In genomic region chr13:41311607-41312500, GRCh38 we compare ENCODE assay signal across 8 cellular contexts. TPM values are rescaled to one million over a fixed set of nuclear protein-coding genes. Genes with fewer than 3 reads are reported as not detected.
A peak's percentile ranks its signal among the peaks of the same experiment; 100 is the strongest.
DNase-seq lines count a peak whose midpoint lies in the region; ATAC-seq, FAIRE-seq and TF ChIP-seq lines count a peak whose summit lies in the region.

No MANE protein-coding gene starts in this region.

- H3K27me3 ChIP-seq in DOHH2 (ENCODE audit: control insufficient read depth, low read length): no peaks in the 10 kb centered on the region
- no peaks in the 10 kb centered on the region for H3K27me3 ChIP-seq in bronchial epithelial cell (ENCODE audit: control insufficient read depth, insufficient read depth, low read length)

- H3K9me3 ChIP-seq in DOHH2 (ENCODE audit: control insufficient read depth, insufficient read depth, low read length): no peaks in the 10 kb centered on the region

- no peaks in the 10 kb centered on the region for H3K9me2 ChIP-seq in DOHH2 (replicated peaks; ENCODE audit: control insufficient read depth, low read length)

- TF ChIP-seq CTCF in DOHH2 (IDR thresholded peaks at IDR 0.05; ENCODE audit: low read depth, low read length, poor library complexity, severe bottlenecking): no peak
- no peak for TF ChIP-seq CTCF in WI38 (IDR thresholded peaks at IDR 0.05; ENCODE audit: low read depth, low read length)
- no peak for TF ChIP-seq CTCF in bronchial epithelial cell (IDR thresholded peaks at IDR 0.05; ENCODE audit: insufficient read depth, low read length, severe bottlenecking)

- H3K4me1 ChIP-seq in DOHH2 (ENCODE audit: control insufficient read depth, low read length): peaks cover 45% of the 10 kb centered on the region

- no peak for TF ChIP-seq POLR2A in H54 (IDR thresholded peaks at IDR 0.05; ENCODE audit: low read depth, low read length)

- no peaks in the 10 kb centered on the region for H3F3A ChIP-seq in DOHH2 (ENCODE audit: control insufficient read depth, insufficient read depth)

- ATAC-seq in GM21717 (IDR thresholded peaks at IDR 0.05; ENCODE audit: unreplicated experiment): peak; percentile 42

- peak overlapping the region; percentile 88 for H3K4me2 ChIP-seq in DOHH2 (ENCODE audit: low read length)

- H3K27ac ChIP-seq in DOHH2 (ENCODE audit: low read depth, low read length): peak overlapping the region; percentile 75

- H4K20me1 ChIP-seq in DOHH2 (ENCODE audit: control insufficient read depth, insufficient read depth, low read depth, low read length): peaks cover 7% of the 10 kb centered on the region; the same call in 1 of the 2 replicates

- in situ Hi-C loops in KBM-7 (cut with MboI; ENCODE audit: low pct_unique_long_range_greater_than_20kb, low sequenced_read_pairs): no loop called here

- H3K79me2 ChIP-seq in DOHH2 (ENCODE audit: control insufficient read depth, low read length): peaks cover 64% of the 10 kb centered on the region

- FAIRE-seq in bronchial epithelial cell (lab: Jason Lieb, UNC) (no peak), H54 (lab: Jason Lieb, UNC) (no peak)

- DNase-seq in KBM-7: peak; percentile 51
- peak; percentile 28 for DNase-seq in bronchial epithelial cell (ENCODE audit: low read depth)
- peak; percentile 47 for DNase-seq in iris pigment epithelial cell (ENCODE audit: low read depth)
- peak; percentile 11 to 37 for DNase-seq in stimulated activated CD4-positive, alpha-beta T cell treated with anti-CD3 and anti-CD28 coated beads, Interleukin-15, amount 100 ng/mL, for 1 hour (ENCODE audit: low read depth in 1 of 2, low spot score in 1 of 2)
- no peak for DNase-seq in H54 (ENCODE audit: insufficient read length, low spot score)

- H3K4me3 ChIP-seq in DOHH2 (ENCODE audit: low read length): peak overlapping the region; percentile 93
- peak overlapping the region; percentile 95 for H3K4me3 ChIP-seq in WI38 (ENCODE audit: low read depth, low read length)
- H3K4me3 ChIP-seq in bronchial epithelial cell (ENCODE audit: low read depth, low read length): peak overlapping the region; percentile 95

- H3K36me3 ChIP-seq in DOHH2 (ENCODE audit: control insufficient read depth, low read length) (peaks cover 27% of the 10 kb centered on the region), bronchial epithelial cell (ENCODE audit: control insufficient read depth, insufficient read depth, low read length) (no peaks in the 10 kb centered on the region)

RNA-seq across cellular contexts. Expression of gene NAA16, which starts 0.8 kb away (rescaled TPM):
- total RNA-seq in bronchial epithelial cell: 7.3 and 7.6 TPM in 2 replicates

RNA-seq across cellular contexts. Expression of gene MTRF1, which starts 48.5 kb away (rescaled TPM):
- total RNA-seq in bronchial epithelial cell: 10.0 and 11.4 TPM in 2 replicates
